Comparison of ENCODE assay signal across 14 cellular contexts in genomic region chr5:142289708-142290573, GRCh38.
"Had no signal": no experiment of that assay in that cellular context is flagged by ENCODE, and none has a peak within 500 bp of the region (broad histone marks: within the 10 kb centered on the region; RNA-seq: fewer than 3 reads in every experiment).

No MANE protein-coding gene starts in this region.

- DNase-seq: activated CD4-positive, alpha-beta T cell treated with anti-CD3 and anti-CD28 coated beads, Interleukin-2, amount 50 U/mL, for 4 hours; activated effector memory CD4-positive, alpha-beta T cell treated with Interleukin-2 at 50 U/mL for 16 hours; activated T-cell treated with anti-CD3 and anti-CD28 coated beads, Interleukin-2, amount 50 U/mL, for 24 hours; amniotic stem cell; effector memory CD8-positive, alpha-beta T cell; glutamatergic neuron; spleen; stimulated activated CD4-positive, alpha-beta T cell treated with anti-CD3 and anti-CD28 coated beads, Interleukin-1b, Interleukin-23, amount 100 ng/mL, for 48 hours; stimulated activated naive B cell treated with anti-CD40 and anti-IgM and Interleukin-4, amounts not matched to agents 10 μg/mL and 1 μg/mL and 100 μg/mL, for 72 hours; transverse colon had no signal

- H3K27ac ChIP-seq: esophagus muscularis mucosa, spleen had no signal

- H3K9me3 ChIP-seq: esophagus muscularis mucosa, spleen, transverse colon had no signal

- H3K36me3 ChIP-seq: esophagus muscularis mucosa, spleen, transverse colon had no signal

- ATAC-seq: activated CD4-positive, CD25-positive, alpha-beta regulatory T cell treated with anti-CD3 and anti-CD28 coated beads, Interleukin-2, amount 50 U/mL, for 24 hours; effector memory CD8-positive, alpha-beta T cell; left lobe of liver; right cardiac atrium; stimulated activated naive B cell treated with anti-CD40 and anti-IgM and Interleukin-4, amounts not matched to agents 10 μg/mL and 1 μg/mL and 100 μg/mL, for 72 hours had no signal

- H3K4me3 ChIP-seq: esophagus muscularis mucosa, spleen, transverse colon had no signal

- H3K27me3 ChIP-seq: esophagus muscularis mucosa, spleen, transverse colon had no signal
